In the genomic region with DNA sequence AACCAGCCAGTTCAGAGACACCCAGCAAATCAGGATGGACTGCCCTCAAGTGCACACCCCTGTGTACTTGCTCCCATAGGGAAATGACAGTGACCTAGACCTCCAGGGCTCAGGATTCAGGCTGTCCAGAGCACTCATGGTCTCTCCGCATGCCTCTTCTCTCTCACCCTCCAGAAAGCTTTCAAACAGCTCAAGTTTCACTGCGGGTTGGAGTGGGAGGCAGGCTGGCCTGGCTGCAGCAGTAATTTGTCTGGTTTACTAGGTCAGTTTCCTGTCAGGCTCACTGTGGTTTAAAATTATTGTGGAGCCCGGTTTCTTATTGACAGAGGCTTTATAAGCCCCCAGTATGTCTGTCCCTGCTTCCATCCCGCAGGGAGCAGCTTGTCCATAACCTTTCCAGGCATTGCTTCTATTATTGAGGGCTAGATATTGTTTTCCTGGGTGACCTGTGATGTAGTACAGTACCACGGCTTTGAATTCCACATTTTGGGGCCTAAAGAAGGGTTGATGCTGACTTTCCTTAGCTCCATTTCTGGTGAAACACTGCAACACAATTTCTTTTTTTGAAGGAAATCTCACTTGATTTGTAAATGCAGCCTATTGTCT, we compare ENCODE assay signal across 14 cellular contexts.
DNase-seq lines count a peak whose midpoint lies in the region; ATAC-seq and TF ChIP-seq lines count a peak whose summit lies in the region.
"Had no signal": no experiment of that assay in that cellular context is flagged by ENCODE, and none has a peak within 500 bp of the region (broad histone marks: within the 10 kb centered on the region; RNA-seq: fewer than 3 reads in every experiment).

No MANE protein-coding gene starts in this region.

- POLR2A ChIA-PET in activated CD4-positive, alpha-beta memory T cell treated with anti-CD3 and anti-CD28 coated beads, Interleukin-2, amount 10 ng/mL, durations not matched to agents 7 days and 5 days (lab: Charles Lee), result no interaction called here

- peak overlapping the region; percentile 21 for H3K27ac Mint-ChIP-seq in nephron progenitor cell
- no peak overlapping the region for H3K27ac Mint-ChIP-seq in activated CD4-positive, alpha-beta memory T cell treated with anti-CD3 and anti-CD28 coated beads, Interleukin-2, amount 10 ng/mL, durations not matched to agents 7 days and 5 days
- H3K27ac Mint-ChIP-seq: activated naive CD4-positive, alpha-beta T cell treated with anti-CD3 and anti-CD28 coated beads, Interleukin-2, amount 10 ng/mL, durations not matched to agents 7 days and 5 days; IgD-negative memory B cell had no signal

- H3K4me3 ChIP-seq in brain microvascular endothelial cell (ENCODE audit: low read depth, low read length), result no peak overlapping the region

- H3K27ac ChIP-seq in brain microvascular endothelial cell, result no peak overlapping the region

- H3K27me3 Mint-ChIP-seq in nephron progenitor cell (ENCODE audit: low read depth, poor library complexity), result peaks cover 9% of the 10 kb centered on the region
- H3K27me3 Mint-ChIP-seq in activated CD4-positive, alpha-beta memory T cell treated with anti-CD3 and anti-CD28 coated beads, Interleukin-2, amount 10 ng/mL, durations not matched to agents 7 days and 5 days, result peaks cover 2% of the 10 kb centered on the region
- H3K27me3 Mint-ChIP-seq: activated naive CD4-positive, alpha-beta T cell treated with anti-CD3 and anti-CD28 coated beads, Interleukin-2, amount 10 ng/mL, durations not matched to agents 7 days and 5 days; IgD-negative memory B cell had no signal

- in situ Hi-C loops in brain microvascular endothelial cell (cut with HindIII; ENCODE audit: low pct_ligation_motif_present, low sequenced_read_pairs), result no loop called here

- H3K9me3 Mint-ChIP-seq in nephron progenitor cell, result no peaks in the 10 kb centered on the region
- H3K9me3 Mint-ChIP-seq in activated CD4-positive, alpha-beta memory T cell treated with anti-CD3 and anti-CD28 coated beads, Interleukin-2, amount 10 ng/mL, durations not matched to agents 7 days and 5 days, result no peaks in the 10 kb centered on the region
- H3K9me3 Mint-ChIP-seq: activated naive CD4-positive, alpha-beta T cell treated with anti-CD3 and anti-CD28 coated beads, Interleukin-2, amount 10 ng/mL, durations not matched to agents 7 days and 5 days had no signal

- no peaks in the 10 kb centered on the region for H3K36me3 Mint-ChIP-seq in nephron progenitor cell (ENCODE audit: low read depth)
- H3K36me3 Mint-ChIP-seq in activated CD4-positive, alpha-beta memory T cell treated with anti-CD3 and anti-CD28 coated beads, Interleukin-2, amount 10 ng/mL, durations not matched to agents 7 days and 5 days (ENCODE audit: low read depth), result no peaks in the 10 kb centered on the region
- H3K36me3 Mint-ChIP-seq: activated naive CD4-positive, alpha-beta T cell treated with anti-CD3 and anti-CD28 coated beads, Interleukin-2, amount 10 ng/mL, durations not matched to agents 7 days and 5 days; IgD-negative memory B cell had no signal

- no peaks in the 10 kb centered on the region for H3K27me3 ChIP-seq in brain microvascular endothelial cell (replicated peaks)

- no peak overlapping the region for H3K4me3 Mint-ChIP-seq in nephron progenitor cell
- H3K4me3 Mint-ChIP-seq in activated CD4-positive, alpha-beta memory T cell treated with anti-CD3 and anti-CD28 coated beads, Interleukin-2, amount 10 ng/mL, durations not matched to agents 7 days and 5 days, result no peak overlapping the region
- H3K4me3 Mint-ChIP-seq: activated naive CD4-positive, alpha-beta T cell treated with anti-CD3 and anti-CD28 coated beads, Interleukin-2, amount 10 ng/mL, durations not matched to agents 7 days and 5 days; IgD-negative memory B cell had no signal

- peaks cover 38% of the 10 kb centered on the region for H3K4me1 Mint-ChIP-seq in nephron progenitor cell
- no peaks in the 10 kb centered on the region for H3K4me1 Mint-ChIP-seq in activated CD4-positive, alpha-beta memory T cell treated with anti-CD3 and anti-CD28 coated beads, Interleukin-2, amount 10 ng/mL, durations not matched to agents 7 days and 5 days
- H3K4me1 Mint-ChIP-seq: activated naive CD4-positive, alpha-beta T cell treated with anti-CD3 and anti-CD28 coated beads, Interleukin-2, amount 10 ng/mL, durations not matched to agents 7 days and 5 days; IgD-negative memory B cell had no signal

- TF ChIP-seq CTCF in brain microvascular endothelial cell (IDR thresholded peaks at IDR 0.05; ENCODE audit: low read depth, low read length, missing control alignments), result no peak
- no peak for TF ChIP-seq CTCF in nephron progenitor cell (IDR thresholded peaks at IDR 0.05)

- no peaks in the 10 kb centered on the region for H3K36me3 ChIP-seq in brain microvascular endothelial cell (replicated peaks)

- DNase-seq in EL (peak; percentile 26), Kasumi-1 (lab: John Stamatoyannopoulos, UW) (peak; percentile 14 to 37), brain microvascular endothelial cell (peak; percentile 75), nephron progenitor cell (peak; percentile 59), NOMO-1 treated with DMSO at 0.1 percent for 48 hours (lab: John Stamatoyannopoulos, UW; ENCODE audit: unreplicated experiment) (no peak), mucosa of gallbladder (ENCODE audit: low spot score) (no peak)
- DNase-seq in activated CD4-positive, alpha-beta memory T cell treated with anti-CD3 and anti-CD28 coated beads, Interleukin-2, amount 10 ng/mL, durations not matched to agents 7 days and 5 days, result no peak
- DNase-seq: activated CD4-positive, alpha-beta T cell treated with anti-CD3 and anti-CD28 coated beads for 1 hour; activated naive CD4-positive, alpha-beta T cell treated with anti-CD3 and anti-CD28 coated beads, Interleukin-2, amount 10 ng/mL, durations not matched to agents 7 days and 5 days; DND-41; mammary epithelial cell; stimulated activated CD4-positive, alpha-beta T cell treated with anti-CD3 and anti-CD28 coated beads, Interleukin-15, amount 100 ng/mL, for 24 hours had no signal

- no peak for ATAC-seq in GM18858 (IDR thresholded peaks at IDR 0.05; ENCODE audit: unreplicated experiment)

- CTCF ChIA-PET in activated CD4-positive, alpha-beta memory T cell treated with anti-CD3 and anti-CD28 coated beads, Interleukin-2, amount 10 ng/mL, durations not matched to agents 7 days and 5 days (lab: Charles Lee), result no interaction called here

Comparison
In these comparisons a context has a peak if more than half of its experiments do, and no peak if none do; other contexts are left out.
1. DNase-seq: peak in EL (single experiment), Kasumi-1 (2 of 2), brain microvascular endothelial cell (single experiment) and nephron progenitor cell (single experiment); none in NOMO-1 treated with DMSO at 0.1 percent for 48 hours (single experiment), mucosa of gallbladder (single experiment) and activated CD4-positive, alpha-beta memory T cell treated with anti-CD3 and anti-CD28 coated beads, Interleukin-2, amount 10 ng/mL, durations not matched to agents 7 days and 5 days (single experiment).